In genomic region chr2:68831688-68832087, GRCh38 we compare ENCODE assay signal across 9 cellular contexts. TPM values are rescaled to one million over a fixed set of nuclear protein-coding genes. Genes with fewer than 3 reads are reported as not detected.
DNase-seq lines count a peak whose midpoint lies in the region; ATAC-seq, FAIRE-seq and TF ChIP-seq lines count a peak whose summit lies in the region.
"Had no signal": no experiment of that assay in that cellular context is flagged by ENCODE, and none has a peak within 500 bp of the region (broad histone marks: within the 10 kb centered on the region; RNA-seq: fewer than 3 reads in every experiment).

No MANE protein-coding gene starts in this region.

- H3K36me3 ChIP-seq in ascending aorta: no peaks in the 10 kb centered on the region

- H3K27ac Mint-ChIP-seq in activated naive CD4-positive, alpha-beta T cell treated with anti-CD3 and anti-CD28 coated beads, Interleukin-2, amount 50 U/mL, for 24 hours: peak overlapping the region; percentile 93

- H3K36me3 Mint-ChIP-seq in activated naive CD4-positive, alpha-beta T cell treated with anti-CD3 and anti-CD28 coated beads, Interleukin-2, amount 50 U/mL, for 24 hours: no peaks in the 10 kb centered on the region

- intact Hi-C loops in ascending aorta (cut with DNase I): loop anchor here (1.0 to 10.0 kb wide), 4 partner anchors 76 to 606 kb away; partner anchors contain the start of genes APLF, FBXO48, NFU1 and PPP3R1

- no peak for DNase-seq in activated naive CD4-positive, alpha-beta T cell treated with anti-CD3 and anti-CD28 coated beads, Interleukin-2, amount 50 U/mL, for 16 hours
- DNase-seq in ascending aorta (ENCODE audit: low spot score in 2 of 2) (no peak), lung microvascular endothelial cell (ENCODE audit: low read depth in 2 of 2) (peak; percentile 34 to 79), urothelium cell line (ENCODE audit: low spot score) (peak; percentile 43), SKM-1 treated with dmso at 0.1 percent for 144 hours (lab: John Stamatoyannopoulos, UW; ENCODE audit: unreplicated experiment) (no peak), superior temporal gyrus (ENCODE audit: extremely low spot score) (no peak)

- H3K27ac ChIP-seq in ascending aorta: peak overlapping the region; percentile 95 to 97

- FAIRE-seq in urothelium cell line (lab: Jason Lieb, UNC): no peak
- FAIRE-seq: endometrium had no signal

- TF ChIP-seq CTCF in ascending aorta (IDR thresholded peaks at IDR 0.05): no peak

- peaks cover 28 to 45% of the 10 kb centered on the region in 2 donors for H3K4me1 ChIP-seq in ascending aorta

- no peaks in the 10 kb centered on the region for H3K27me3 Mint-ChIP-seq in activated naive CD4-positive, alpha-beta T cell treated with anti-CD3 and anti-CD28 coated beads, Interleukin-2, amount 50 U/mL, for 24 hours

- no peaks in the 10 kb centered on the region for H3K27me3 ChIP-seq in ascending aorta

- ATAC-seq in HG03469 (IDR thresholded peaks at IDR 0.05; ENCODE audit: unreplicated experiment): no peak

- peak overlapping the region; percentile 60 for H3K4me3 Mint-ChIP-seq in activated naive CD4-positive, alpha-beta T cell treated with anti-CD3 and anti-CD28 coated beads, Interleukin-2, amount 50 U/mL, for 24 hours

- H3K4me1 Mint-ChIP-seq in activated naive CD4-positive, alpha-beta T cell treated with anti-CD3 and anti-CD28 coated beads, Interleukin-2, amount 50 U/mL, for 24 hours: peaks cover 69% of the 10 kb centered on the region

- no peak overlapping the region for H3K4me3 ChIP-seq in ascending aorta

- no peaks in the 10 kb centered on the region for H3K9me3 ChIP-seq in ascending aorta

- H3K9me3 Mint-ChIP-seq in activated naive CD4-positive, alpha-beta T cell treated with anti-CD3 and anti-CD28 coated beads, Interleukin-2, amount 50 U/mL, for 24 hours: no peaks in the 10 kb centered on the region

RNA-seq across cellular contexts. Expression of gene BMP10, which starts 39.5 kb away (rescaled TPM):
- total RNA-seq in ascending aorta: not detected
- not detected in 2 replicates for total RNA-seq in lung microvascular endothelial cell

Comparison
In these comparisons a context has a peak if more than half of its experiments do, and no peak if none do; other contexts are left out.
1. DNase-seq: peak in lung microvascular endothelial cell (2 of 2) and urothelium cell line (single experiment); none in activated naive CD4-positive, alpha-beta T cell treated with anti-CD3 and anti-CD28 coated beads, Interleukin-2, amount 50 U/mL, for 16 hours (single experiment), ascending aorta (0 of 2), SKM-1 treated with dmso at 0.1 percent for 144 hours (single experiment) and superior temporal gyrus (single experiment).